Comparison of ENCODE assay signal across 24 cellular contexts in the genomic region with DNA sequence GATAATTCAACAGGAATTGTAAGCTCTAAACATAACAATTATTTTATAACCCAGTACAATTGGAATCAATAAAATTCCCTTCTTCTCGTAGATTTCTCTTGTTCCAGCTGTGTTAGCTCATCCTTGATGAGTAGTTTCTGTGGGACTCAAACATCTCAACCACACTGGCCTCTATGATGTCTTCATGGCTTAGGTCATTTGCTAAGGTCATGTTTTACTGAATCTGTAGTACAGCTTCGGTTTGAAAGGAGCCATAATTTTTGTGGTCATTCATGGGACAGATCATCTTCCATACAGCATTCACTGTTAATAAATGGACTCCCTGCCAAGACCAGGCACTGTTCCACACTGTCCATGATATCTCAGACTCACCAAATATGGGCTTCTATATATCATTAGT.
DNase-seq lines count a peak whose midpoint lies in the region; ATAC-seq and TF ChIP-seq lines count a peak whose summit lies in the region.
"Had no signal": no experiment of that assay in that cellular context is flagged by ENCODE, and none has a peak within 500 bp of the region (broad histone marks: within the 10 kb centered on the region; RNA-seq: fewer than 3 reads in every experiment).

No MANE protein-coding gene starts in this region.

- H2BK5ac ChIP-seq in trophoblast cell (ENCODE audit: low read depth, low read length, poor library complexity), result no peak overlapping the region

- H3K4me3 Mint-ChIP-seq in HFFc6, result no peak overlapping the region
- H3K4me3 Mint-ChIP-seq: activated naive CD8-positive, alpha-beta T cell treated with anti-CD3 and anti-CD28 coated beads for 36 hours; activated T-helper 1 cell treated with anti-CD3 and anti-CD28 coated beads, Interleukin-12 subunit alpha, Interleukin-12 subunit beta, Interleukin-2, Interleukin-4 antibody, amounts not matched to agents 30 ng/mL and 10 ng/mL and 1 ng/mL, durations not matched to agents 14 hours and 24 hours and 36 hours; neural progenitor cell; stimulated activated effector memory CD8-positive, alpha-beta T cell treated with anti-CD3 and anti-CD28 coated beads, Interleukin-12 subunit alpha, Interleukin-12 subunit beta, amount 100 ng/mL, for 72 hours had no signal

- no peaks in the 10 kb centered on the region for H3K9me3 Mint-ChIP-seq in HFFc6
- H3K9me3 Mint-ChIP-seq: activated naive CD8-positive, alpha-beta T cell treated with anti-CD3 and anti-CD28 coated beads for 36 hours; activated T-helper 1 cell treated with anti-CD3 and anti-CD28 coated beads, Interleukin-12 subunit alpha, Interleukin-12 subunit beta, Interleukin-2, Interleukin-4 antibody, amounts not matched to agents 30 ng/mL and 10 ng/mL and 1 ng/mL, durations not matched to agents 14 hours and 24 hours and 36 hours; neural progenitor cell; stimulated activated effector memory CD8-positive, alpha-beta T cell treated with anti-CD3 and anti-CD28 coated beads, Interleukin-12 subunit alpha, Interleukin-12 subunit beta, amount 100 ng/mL, for 72 hours had no signal

- no peak overlapping the region for H3K4ac ChIP-seq in trophoblast cell (ENCODE audit: low read depth, low read length)

- no peak overlapping the region for H4K12ac ChIP-seq in trophoblast cell (ENCODE audit: low read depth, low read length)

- H3K4me2 ChIP-seq in trophoblast cell (ENCODE audit: low read length), result no peak overlapping the region
- H3K4me2 ChIP-seq: neural progenitor cell had no signal

- H3K23ac ChIP-seq in trophoblast cell (ENCODE audit: low read length), result no peak overlapping the region

- no peaks in the 10 kb centered on the region for H3K27me3 ChIP-seq in left lung
- H3K27me3 ChIP-seq in trophoblast cell (ENCODE audit: insufficient read depth, low read length), result no peaks in the 10 kb centered on the region
- H3K27me3 ChIP-seq: cardiac muscle cell, neural progenitor cell, tibial artery had no signal

- no peak overlapping the region for H3K9ac ChIP-seq in trophoblast cell (ENCODE audit: low read length)
- H3K9ac ChIP-seq: neural progenitor cell had no signal

- TF ChIP-seq CTCF in HFFc6 (IDR thresholded peaks at IDR 0.05) (no peak), choroid plexus epithelial cell (conservative IDR thresholded peaks at IDR 0.05; ENCODE audit: low read depth, low read length) (no peak), left lung (IDR thresholded peaks at IDR 0.05) (no peak), coronary artery (IDR thresholded peaks at IDR 0.05) (no peak)

- DNase-seq in AG08396 (ENCODE audit: low spot score) (peak; percentile 34), HFFc6 (peak; percentile 60), choroid plexus epithelial cell (ENCODE audit: low read depth) (peak; percentile 95), left lung (peak in 1 of 2 donors; percentile 37), dermis blood vessel endothelial cell (no peak), coronary artery (ENCODE audit: low spot score) (no peak), RKO (ENCODE audit: low spot score) (no peak), trophoblast cell (no peak)
- DNase-seq: ACHN; activated CD4-positive, CD25-positive, alpha-beta regulatory T cell treated with anti-CD3 and anti-CD28 coated beads, Interleukin-2, amount 50 U/mL, for 72 hours; activated naive CD8-positive, alpha-beta T cell treated with anti-CD3 and anti-CD28 coated beads for 36 hours; COR-L47; effector memory CD4-positive, alpha-beta T cell; left cardiac atrium; midbrain; NCI-H1105; NCI-H82; T-helper 9 cell; tibial artery had no signal

- peak; percentile 16 for ATAC-seq in left lung
- ATAC-seq: stimulated activated effector memory CD8-positive, alpha-beta T cell treated with anti-CD3 and anti-CD28 coated beads, Interleukin-12 subunit alpha, Interleukin-12 subunit beta, amount 100 ng/mL, for 72 hours had no signal

- H2AFZ ChIP-seq in trophoblast cell (ENCODE audit: insufficient read depth, low read length, poor library complexity), result no peak overlapping the region
- H2AFZ ChIP-seq: neural progenitor cell had no signal

- H3K79me2 ChIP-seq in trophoblast cell (ENCODE audit: control insufficient read depth, insufficient read depth, low read length, poor library complexity), result no peaks in the 10 kb centered on the region

- H3K79me1 ChIP-seq in trophoblast cell (ENCODE audit: low read length), result no peaks in the 10 kb centered on the region

- H3K4me1 ChIP-seq in left lung (peaks cover 0 to 8% of the 10 kb centered on the region in 2 donors), trophoblast cell (ENCODE audit: control insufficient read depth in 1 of 2, insufficient read depth in 2 of 2, low read length in 2 of 2) (no peaks in the 10 kb centered on the region)
- H3K4me1 ChIP-seq: neural progenitor cell, tibial artery had no signal

- peaks cover 15% of the 10 kb centered on the region for H3K4me1 Mint-ChIP-seq in HFFc6 (ENCODE audit: low read depth)
- H3K4me1 Mint-ChIP-seq: activated naive CD8-positive, alpha-beta T cell treated with anti-CD3 and anti-CD28 coated beads for 36 hours; stimulated activated effector memory CD8-positive, alpha-beta T cell treated with anti-CD3 and anti-CD28 coated beads, Interleukin-12 subunit alpha, Interleukin-12 subunit beta, amount 100 ng/mL, for 72 hours had no signal

- no peak overlapping the region for H4K91ac ChIP-seq in trophoblast cell (ENCODE audit: low read depth, low read length)

- no peak overlapping the region for H4K8ac ChIP-seq in trophoblast cell (ENCODE audit: low read depth, low read length)

- no peak overlapping the region for H3K18ac ChIP-seq in trophoblast cell (ENCODE audit: low read length)

- H3K27me3 Mint-ChIP-seq in HFFc6 (ENCODE audit: insufficient read depth), result no peaks in the 10 kb centered on the region

- H2AK5ac ChIP-seq in trophoblast cell (ENCODE audit: low read length), result no peak overlapping the region

- no peak overlapping the region for H2BK12ac ChIP-seq in trophoblast cell (ENCODE audit: low read length)

- H3K36me3 Mint-ChIP-seq in HFFc6 (ENCODE audit: low read depth), result peaks cover 19% of the 10 kb centered on the region
- H3K36me3 Mint-ChIP-seq: activated naive CD8-positive, alpha-beta T cell treated with anti-CD3 and anti-CD28 coated beads for 36 hours; stimulated activated effector memory CD8-positive, alpha-beta T cell treated with anti-CD3 and anti-CD28 coated beads, Interleukin-12 subunit alpha, Interleukin-12 subunit beta, amount 100 ng/mL, for 72 hours had no signal

- peak overlapping the region; percentile 22 for H3K27ac Mint-ChIP-seq in HFFc6
- H3K27ac Mint-ChIP-seq: activated naive CD8-positive, alpha-beta T cell treated with anti-CD3 and anti-CD28 coated beads for 36 hours; activated T-helper 1 cell treated with anti-CD3 and anti-CD28 coated beads, Interleukin-12 subunit alpha, Interleukin-12 subunit beta, Interleukin-2, Interleukin-4 antibody, amounts not matched to agents 30 ng/mL and 10 ng/mL and 1 ng/mL, durations not matched to agents 14 hours and 24 hours and 36 hours; neural progenitor cell; stimulated activated effector memory CD8-positive, alpha-beta T cell treated with anti-CD3 and anti-CD28 coated beads, Interleukin-12 subunit alpha, Interleukin-12 subunit beta, amount 100 ng/mL, for 72 hours had no signal

- H3K14ac ChIP-seq in trophoblast cell (ENCODE audit: low read length), result no peak overlapping the region

- WGBS in trophoblast cell (ENCODE audit: extremely low coverage, insufficient coverage, insufficient read length), result no CpG with 5 or more reads among the region's 2 CpGs

- H3K36me3 ChIP-seq in left lung, result no peaks in the 10 kb centered on the region
- H3K36me3 ChIP-seq in trophoblast cell (ENCODE audit: control insufficient read depth in 1 of 2, insufficient read depth in 2 of 2, low read length in 2 of 2), result no peaks in the 10 kb centered on the region
- H3K36me3 ChIP-seq: cardiac muscle cell, tibial artery had no signal

- intact Hi-C loops in left lung (cut with DNase I), result no loop called here

- no peak overlapping the region for H2BK120ac ChIP-seq in trophoblast cell (ENCODE audit: insufficient read depth, low read length, poor library complexity)

- H3K9me3 ChIP-seq in left lung (no peaks in the 10 kb centered on the region), trophoblast cell (ENCODE audit: insufficient read depth, low read depth, low read length) (no peaks in the 10 kb centered on the region)
- H3K9me3 ChIP-seq: tibial artery had no signal

- H3K27ac ChIP-seq in left lung (no peak overlapping the region), coronary artery (no peak overlapping the region), trophoblast cell (ENCODE audit: low read depth, low read length) (no peak overlapping the region)
- H3K27ac ChIP-seq: cardiac muscle cell, neural progenitor cell, SK-N-MC, tibial artery had no signal

- H3K4me3 ChIP-seq in choroid plexus epithelial cell (ENCODE audit: low read depth, low read length) (no peak overlapping the region), left lung (no peak overlapping the region), coronary artery (no peak overlapping the region), trophoblast cell (ENCODE audit: low read depth, low read length) (no peak overlapping the region)
- H3K4me3 ChIP-seq: cardiac muscle cell, neural progenitor cell, SK-N-MC, tibial artery had no signal

Comparison
In these comparisons a context has a peak if more than half of its experiments do, and no peak if none do; other contexts are left out.
1. DNase-seq: peak in AG08396 (single experiment), HFFc6 (single experiment) and choroid plexus epithelial cell (single experiment); none in dermis blood vessel endothelial cell (single experiment), coronary artery (single experiment), RKO (single experiment) and trophoblast cell (0 of 2).